ENCODE assay signal across 29 cellular contexts in the genomic region with DNA sequence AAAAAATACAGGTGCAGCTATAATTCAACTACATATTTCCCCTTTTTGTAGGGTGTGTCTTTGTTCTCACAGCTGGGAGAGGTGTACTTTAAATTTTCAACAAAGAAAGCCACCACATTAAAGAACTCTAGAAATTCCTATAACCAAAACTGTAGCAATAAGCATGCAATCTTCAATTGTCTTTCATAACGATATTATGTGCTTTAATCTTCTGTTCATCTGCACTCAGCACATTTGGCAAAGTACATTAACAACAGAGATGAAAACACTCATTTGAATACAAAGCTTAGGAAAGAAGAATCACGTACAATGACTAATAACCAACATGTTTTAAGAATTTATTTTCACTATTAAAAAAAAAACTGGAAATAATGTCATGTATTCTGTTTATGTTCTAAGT.
"Had no signal": no experiment of that assay in that cellular context is flagged by ENCODE, and none has a peak within 500 bp of the region (broad histone marks: within the 10 kb centered on the region; RNA-seq: fewer than 3 reads in every experiment).

No MANE protein-coding gene starts in this region.

- H3K4me3 ChIP-seq: coronary artery, esophagus muscularis mucosa, gastroesophageal sphincter, heart left ventricle had no signal

- ATAC-seq: activated CD4-positive, CD25-positive, alpha-beta regulatory T cell treated with anti-CD3 and anti-CD28 coated beads, Interleukin-2, amount 50 U/mL, for 24 hours; activated CD8-positive, alpha-beta T cell treated with anti-CD3 and anti-CD28 coated beads for 36 hours; activated T-cell treated with anti-CD3 and anti-CD28 coated beads, Interleukin-2, amount 50 U/mL, for 4 hours; activated T-helper 17 cell treated with anti-CD3 and anti-CD28 coated beads, Interleukin-2, amount 50 U/mL, for 72 hours; gastroesophageal sphincter; heart left ventricle; T-cell had no signal

- DNase-seq: activated B cell treated with CpG ODN at 0.5 μM for 24 hours; activated CD4-positive, alpha-beta T cell treated with anti-CD3 and anti-CD28 coated beads for 48 hours; activated CD4-positive, alpha-beta T cell treated with anti-CD3 and anti-CD28 coated beads, Interleukin-2, amount 50 U/mL, for 1 hour; activated CD4-positive, alpha-beta T cell treated with anti-CD3 and anti-CD28 coated beads, Interleukin-2, amount 50 U/mL, for 48 hours; activated CD8-positive, alpha-beta memory T cell treated with anti-CD3 and anti-CD28 coated beads for 24 hours; activated CD8-positive, alpha-beta T cell treated with anti-CD3 and anti-CD28 coated beads for 36 hours; activated effector memory CD4-positive, alpha-beta T cell treated with Interleukin-2 at 50 U/mL for 16 hours; activated gamma-delta T cell treated with Interleukin-2 at 50 U/mL for 16 hours; activated naive CD4-positive, alpha-beta T cell treated with anti-CD3 and anti-CD28 coated beads, Interleukin-2, amount 50 U/mL, for 16 hours; activated naive CD4-positive, alpha-beta T cell treated with Interleukin-2 at 50 U/mL for 16 hours; activated T-cell treated with anti-CD3 and anti-CD28 coated beads, Interleukin-2, amount 50 U/mL, for 4 hours; amniotic stem cell; anterior cingulate cortex; brain microvascular endothelial cell; effector CD4-positive, alpha-beta T cell; foreskin melanocyte; heart left ventricle; T-cell; T1000; WERI-Rb-1 had no signal

- H3K27me3 ChIP-seq: brain microvascular endothelial cell, esophagus muscularis mucosa, gastroesophageal sphincter, heart left ventricle had no signal

- FAIRE-seq: astrocyte, bronchial epithelial cell, endometrium, endothelial cell of umbilical vein had no signal

- H3K27ac ChIP-seq: brain microvascular endothelial cell, coronary artery, esophagus muscularis mucosa, gastroesophageal sphincter, heart left ventricle had no signal
